ENCODE assay signal across 14 cellular contexts in genomic region chr13:84192125-84192524, GRCh38.
DNase-seq lines count a peak whose midpoint lies in the region; ATAC-seq and TF ChIP-seq lines count a peak whose summit lies in the region.
"Had no signal": no experiment of that assay in that cellular context is flagged by ENCODE, and none has a peak within 500 bp of the region (broad histone marks: within the 10 kb centered on the region; RNA-seq: fewer than 3 reads in every experiment).

No MANE protein-coding gene starts in this region.

- no peak overlapping the region for H3K18ac ChIP-seq in mesendoderm (ENCODE audit: low read length)

- H2BK5ac ChIP-seq in mesendoderm (ENCODE audit: low read length), result no peak overlapping the region

- TF ChIP-seq POLR2A in NB4 (IDR thresholded peaks at IDR 0.05; ENCODE audit: extremely low read depth, insufficient read length), result no peak

- no peak for TF ChIP-seq CTCF in NB4 (IDR thresholded peaks at IDR 0.05; ENCODE audit: low read depth, low read length)

- H3K79me2 ChIP-seq in mesendoderm (ENCODE audit: control insufficient read depth, insufficient read depth, low read length), result no peaks in the 10 kb centered on the region

- H3K9ac ChIP-seq in mesendoderm (ENCODE audit: low read length), result no peak overlapping the region

- no peak overlapping the region for H3K4me3 ChIP-seq in NB4 (ENCODE audit: low read depth, low read length)
- no peak overlapping the region for H3K4me3 ChIP-seq in mesendoderm (ENCODE audit: low read length)
- H3K4me3 ChIP-seq: ovary had no signal

- H4K8ac ChIP-seq in mesendoderm (ENCODE audit: low read depth, low read length), result no peak overlapping the region

- H3K36me3 ChIP-seq in mesendoderm (ENCODE audit: control insufficient read depth, insufficient read depth, low read length), result no peaks in the 10 kb centered on the region
- H3K36me3 ChIP-seq: ovary had no signal

- H3K4me1 ChIP-seq in mesendoderm (ENCODE audit: control insufficient read depth, low read depth, low read length), result no peaks in the 10 kb centered on the region

- H3K56ac ChIP-seq in mesendoderm (ENCODE audit: low read length), result no peak overlapping the region

- H2AK5ac ChIP-seq in mesendoderm (ENCODE audit: low read length), result no peak overlapping the region

- no peak overlapping the region for H3K4ac ChIP-seq in mesendoderm (ENCODE audit: low read depth, low read length)

- no peak overlapping the region for H3K23ac ChIP-seq in mesendoderm (ENCODE audit: low read length)

- no peak for ATAC-seq in HG03159 (IDR thresholded peaks at IDR 0.05; ENCODE audit: unreplicated experiment)
- no peak for ATAC-seq in HG02840 (IDR thresholded peaks at IDR 0.05; ENCODE audit: low FRiP score, unreplicated experiment)
- ATAC-seq: Panc1 had no signal

- DNase-seq in AG20443 (ENCODE audit: low spot score) (peak; percentile 9), NB4 (ENCODE audit: low read depth) (peak; percentile 3), dedifferentiated amniotic fluid mesenchymal stem cell (ENCODE audit: extremely low spot score) (peak; percentile 90), mesendoderm (peak; percentile 1), NCI-H2171 treated with DMSO at 0.1 percent for 48 hours (lab: John Stamatoyannopoulos, UW) (no peak), retina (no peak)
- DNase-seq: activated CD4-positive, alpha-beta T cell treated with anti-CD3 and anti-CD28 coated beads, Interleukin-2, amount 50 U/mL, for 48 hours; C1 segment of cervical spinal cord; NCI-H446 treated with DMSO at 0.1 percent for 48 hours; ovary; T-helper 9 cell had no signal

- no peaks in the 10 kb centered on the region for H3K79me1 ChIP-seq in mesendoderm (ENCODE audit: low read length)

- WGBS in mesendoderm (ENCODE audit: extremely low coverage, insufficient coverage, low lambda C conversion rate), result no CpG with 5 or more reads among the region's 3 CpGs

- no peak overlapping the region for H2BK15ac ChIP-seq in mesendoderm (replicated peaks; ENCODE audit: low read depth)

- H2BK120ac ChIP-seq in mesendoderm (ENCODE audit: low read depth, low read length), result no peak overlapping the region

- H3K27me3 ChIP-seq in mesendoderm (ENCODE audit: insufficient read depth, low read length, poor library complexity), result no peaks in the 10 kb centered on the region
- H3K27me3 ChIP-seq: ovary had no signal

- H3K4me2 ChIP-seq in mesendoderm (ENCODE audit: low read length), result no peak overlapping the region

- no peak overlapping the region for H4K5ac ChIP-seq in mesendoderm (ENCODE audit: low read length)

- no peak overlapping the region for H3K27ac ChIP-seq in mesendoderm (ENCODE audit: low read depth, low read length)
- H3K27ac ChIP-seq: ovary had no signal

Comparison
In these comparisons a context has a peak if more than half of its experiments do, and no peak if none do; other contexts are left out.
1. DNase-seq: peak in AG20443 (single experiment), NB4 (single experiment), dedifferentiated amniotic fluid mesenchymal stem cell (single experiment) and mesendoderm (single experiment); none in NCI-H2171 treated with DMSO at 0.1 percent for 48 hours (single experiment) and retina (single experiment).